In genomic region chr7:1175967-1176851, GRCh38 we compare ENCODE assay signal across 8 cellular contexts. TPM values are rescaled to one million over a fixed set of nuclear protein-coding genes. Genes with fewer than 3 reads are reported as not detected.
DNase-seq lines count a peak whose midpoint lies in the region; ATAC-seq lines count a peak whose summit lies in the region.

No MANE protein-coding gene starts in this region.

- no peak overlapping the region for H3K18ac ChIP-seq in mesendoderm (ENCODE audit: low read length)

- no peak overlapping the region for H3K4ac ChIP-seq in mesendoderm (ENCODE audit: low read depth, low read length)

- H2BK5ac ChIP-seq in mesendoderm (ENCODE audit: low read length): no peak overlapping the region

- peak overlapping the region; percentile 49 for H3K9ac ChIP-seq in mesendoderm (ENCODE audit: low read length)

- H3K27ac ChIP-seq in mesendoderm (ENCODE audit: low read depth, low read length): no peak overlapping the region

- H3K4me3 ChIP-seq in mesendoderm (ENCODE audit: low read length): no peak overlapping the region

- peak overlapping the region; percentile 87 for H3K56ac ChIP-seq in mesendoderm (ENCODE audit: low read length)

- no peak overlapping the region for H4K5ac ChIP-seq in mesendoderm (ENCODE audit: low read length)

- H2AK5ac ChIP-seq in mesendoderm (ENCODE audit: low read length): no peak overlapping the region

- no peak overlapping the region for H2BK120ac ChIP-seq in mesendoderm (ENCODE audit: low read depth, low read length)

- DNase-seq in EL (peak; percentile 79), NCI-H774 (lab: John Stamatoyannopoulos, UW) (peak; percentile 67), ecto neural progenitor cell (ENCODE audit: low spot score) (peak; percentile 92), mesendoderm (peak; percentile 79)
- DNase-seq in activated CD4-positive, alpha-beta T cell treated with anti-CD3 and anti-CD28 coated beads, Interleukin-2, amount 50 U/mL, for 48 hours: peak; percentile 95 to 96
- peak; percentile 70 for DNase-seq in stimulated activated CD8-positive, alpha-beta memory T cell treated with anti-CD3 and anti-CD28 coated beads, Interleukin-15, amount 100 ng/mL, for 1 hour (ENCODE audit: low read depth)

- peak overlapping the region; percentile 30 for H3K4me2 ChIP-seq in mesendoderm (ENCODE audit: low read length)

- H3K27me3 ChIP-seq in mesendoderm (ENCODE audit: insufficient read depth, low read length, poor library complexity): no peaks in the 10 kb centered on the region

- WGBS in mesendoderm (ENCODE audit: extremely low coverage, insufficient coverage, low lambda C conversion rate): no CpG with 5 or more reads among the region's 44 CpGs

- H3K4me1 ChIP-seq in mesendoderm (ENCODE audit: control insufficient read depth, low read depth, low read length): no peaks in the 10 kb centered on the region

- H3K79me1 ChIP-seq in mesendoderm (ENCODE audit: low read length): no peaks in the 10 kb centered on the region

- no peak overlapping the region for H4K8ac ChIP-seq in mesendoderm (ENCODE audit: low read depth, low read length)

- no peak overlapping the region for H3K23ac ChIP-seq in mesendoderm (ENCODE audit: low read length)

- no peak overlapping the region for H2BK15ac ChIP-seq in mesendoderm (replicated peaks; ENCODE audit: low read depth)

- no peaks in the 10 kb centered on the region for H3K79me2 ChIP-seq in mesendoderm (ENCODE audit: control insufficient read depth, insufficient read depth, low read length)

- no peaks in the 10 kb centered on the region for H3K36me3 ChIP-seq in mesendoderm (ENCODE audit: control insufficient read depth, insufficient read depth, low read length)

- ATAC-seq in HG03066 (IDR thresholded peaks at IDR 0.05; ENCODE audit: low read depth, unreplicated experiment): peak; percentile 80
- ATAC-seq in GM19397 (IDR thresholded peaks at IDR 0.05; ENCODE audit: unreplicated experiment): no peak

RNA-seq across cellular contexts. Expression of gene ZFAND2A, which starts 16.2 kb away (rescaled TPM):
- polyA plus RNA-seq in mesendoderm (2013, experiment 1 of 2): 10.0 TPM
- 10.5 TPM for polyA plus RNA-seq in mesendoderm (2013, experiment 2 of 2)

RNA-seq across cellular contexts. Expression of gene UNCX, which starts 56.5 kb away (rescaled TPM):
- polyA plus RNA-seq in mesendoderm (2013, experiment 1 of 2): not detected
- not detected for polyA plus RNA-seq in mesendoderm (2013, experiment 2 of 2)
